In the genomic region with DNA sequence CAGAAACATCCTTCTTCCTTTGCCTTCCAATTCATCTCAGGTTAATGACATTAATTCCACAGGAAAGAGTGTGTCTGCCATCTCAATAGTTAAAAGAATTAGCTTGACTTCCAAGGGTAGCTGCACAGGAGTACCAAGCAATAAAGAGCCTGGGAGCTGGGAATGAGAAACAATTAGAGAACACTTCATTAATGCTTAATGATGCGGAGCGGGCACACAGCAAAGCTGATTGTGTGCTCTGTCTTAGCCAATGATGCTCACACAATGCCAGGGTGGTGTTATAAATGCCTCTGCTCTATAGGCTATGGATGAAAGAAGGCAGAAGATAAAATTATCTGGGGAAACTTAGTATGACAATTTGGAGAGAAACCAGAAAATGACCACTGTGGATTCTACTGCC, we compare ENCODE assay signal across 19 cellular contexts.
"Had no signal": no experiment of that assay in that cellular context is flagged by ENCODE, and none has a peak within 500 bp of the region (broad histone marks: within the 10 kb centered on the region; RNA-seq: fewer than 3 reads in every experiment).

No MANE protein-coding gene starts in this region.

- H3K4me2 ChIP-seq: hepatocyte had no signal

- H3K27ac Mint-ChIP-seq: natural killer cell treated with Interleukin-12 subunit alpha and Interleukin-12 subunit beta and Interleukin-15 and Interleukin-18, amount 100 ng/mL, for 72 hours had no signal

- DNase-seq: dorsolateral prefrontal cortex; effector CD8-positive, alpha-beta T cell; foreskin melanocyte; head of caudate nucleus; kidney; left cardiac atrium; left ventricle myocardium superior; mesenchymal stem cell; midbrain; psoas muscle; small intestine; stimulated activated CD4-positive, alpha-beta T cell treated with anti-CD3 and anti-CD28 coated beads, Interleukin-2, amount 100 ng/mL, for 48 hours; stimulated activated naive CD4-positive, alpha-beta T cell treated with Interleukin-2 at 50 U/mL for 16 hours; trophoblast cell had no signal

- H3K27me3 ChIP-seq: dorsolateral prefrontal cortex, hepatocyte, right atrium auricular region had no signal

- H3K27me3 Mint-ChIP-seq: natural killer cell treated with Interleukin-12 subunit alpha and Interleukin-12 subunit beta and Interleukin-15 and Interleukin-18, amount 100 ng/mL, for 72 hours had no signal

- H3K4me3 ChIP-seq: coronary artery, dorsolateral prefrontal cortex, hepatocyte, lung, psoas muscle, right atrium auricular region had no signal

- H3K9me3 ChIP-seq: psoas muscle, right atrium auricular region had no signal

- H3K4me3 Mint-ChIP-seq: natural killer cell treated with Interleukin-12 subunit alpha and Interleukin-12 subunit beta and Interleukin-15 and Interleukin-18, amount 100 ng/mL, for 72 hours had no signal

- ATAC-seq: left cardiac atrium; left ventricle myocardium superior; natural killer cell treated with Interleukin-12 subunit alpha and Interleukin-12 subunit beta and Interleukin-15 and Interleukin-18, amount 100 ng/mL, for 72 hours; psoas muscle had no signal

- H3K4me1 ChIP-seq: psoas muscle, right atrium auricular region had no signal

- H3K27ac ChIP-seq: coronary artery, dorsolateral prefrontal cortex, hepatocyte, psoas muscle, right atrium auricular region had no signal

- H3K36me3 ChIP-seq: right atrium auricular region had no signal
